In genomic region chr3:39148116-39149058, GRCh38 we compare ENCODE assay signal across 9 cellular contexts. TPM values are rescaled to one million over a fixed set of nuclear protein-coding genes. Genes with fewer than 3 reads are reported as not detected.
A peak's percentile ranks its signal among the peaks of the same experiment; 100 is the strongest.
DNase-seq lines count a peak whose midpoint lies in the region; ATAC-seq, FAIRE-seq and TF ChIP-seq lines count a peak whose summit lies in the region.
"Had no signal": no experiment of that assay in that cellular context is flagged by ENCODE, and none has a peak within 500 bp of the region (broad histone marks: within the 10 kb centered on the region; RNA-seq: fewer than 3 reads in every experiment).

No MANE protein-coding gene starts in this region.

- TF ChIP-seq CTCF in C4-2B (conservative IDR thresholded peaks at IDR 0.05): no peak

- CTCF ChIA-PET in activated CD4-positive, alpha-beta memory T cell treated with anti-CD3 and anti-CD28 coated beads for 36 hours (lab: Charles Lee): interaction anchor here (1.1 to 1.4 kb wide), 3 partner anchors 32 to 140 kb away, joined by 3 to 10 read pairs (median 4); no protein-coding TSS in a partner anchor

- FAIRE-seq in small intestine (lab: Jason Lieb, UNC): no peak

- H3K36me3 Mint-ChIP-seq in activated CD4-positive, alpha-beta memory T cell treated with anti-CD3 and anti-CD28 coated beads for 36 hours: peaks cover 87% of the 10 kb centered on the region

- no peaks in the 10 kb centered on the region for H3K27me3 ChIP-seq in small intestine (ENCODE audit: control insufficient read depth in 2 of 2, insufficient read depth in 2 of 2, low read length in 2 of 2)

- H3K27ac ChIP-seq in C4-2B (peak overlapping the region; percentile 92), small intestine (ENCODE audit: low read depth in 1 of 2, low read length in 1 of 2) (peak overlapping the region; percentile 88 to 95)

- H3K9me3 Mint-ChIP-seq in activated CD4-positive, alpha-beta memory T cell treated with anti-CD3 and anti-CD28 coated beads for 36 hours: no peaks in the 10 kb centered on the region

- no peaks in the 10 kb centered on the region for H3K27me3 Mint-ChIP-seq in activated CD4-positive, alpha-beta memory T cell treated with anti-CD3 and anti-CD28 coated beads for 36 hours

- DNase-seq in activated CD4-positive, alpha-beta memory T cell treated with anti-CD3 and anti-CD28 coated beads for 36 hours: peak; percentile 49
- DNase-seq in glomerular visceral epithelial cell (ENCODE audit: extremely low spot score) (peak; percentile 30), small intestine (no peak), NCI-H510A (lab: John Stamatoyannopoulos, UW) (no peak), COR-L47 (lab: John Stamatoyannopoulos, UW) (no peak)

- 41 to 63% (median 62%) methylated on average over 14 of the region's 14 CpGs for WGBS in small intestine, 3 donors

- peaks cover 64% of the 10 kb centered on the region for H3K4me1 Mint-ChIP-seq in activated CD4-positive, alpha-beta memory T cell treated with anti-CD3 and anti-CD28 coated beads for 36 hours (ENCODE audit: low read depth)

- H3K4me1 ChIP-seq in small intestine (ENCODE audit: control insufficient read depth in 2 of 2, insufficient read depth in 1 of 2, low read depth in 1 of 2, low read length in 1 of 2): peaks cover 21 to 32% of the 10 kb centered on the region in 2 donors

- H3K27ac Mint-ChIP-seq in activated CD4-positive, alpha-beta memory T cell treated with anti-CD3 and anti-CD28 coated beads for 36 hours: peak overlapping the region; percentile 97

- H3K9me3 ChIP-seq in small intestine (ENCODE audit: control insufficient read depth, low read depth): no peaks in the 10 kb centered on the region

- intact Hi-C loops in activated CD4-positive, alpha-beta memory T cell treated with anti-CD3 and anti-CD28 coated beads for 36 hours (cut with micrococcal nuclease): no loop called here

- H3K4me3 ChIP-seq in small intestine (ENCODE audit: low read depth in 1 of 2, low read length in 2 of 2): no peak overlapping the region

- peaks cover 8 to 17% of the 10 kb centered on the region in 2 donors for H3K36me3 ChIP-seq in small intestine (ENCODE audit: control insufficient read depth in 2 of 2, insufficient read depth in 2 of 2, low read length in 2 of 2)

- ATAC-seq in GM18907 (IDR thresholded peaks at IDR 0.05; ENCODE audit: unreplicated experiment) (peak; percentile 46), HG03457 (IDR thresholded peaks at IDR 0.05; ENCODE audit: unreplicated experiment) (peak; percentile 33)

- peak overlapping the region; percentile 92 for H3K4me3 Mint-ChIP-seq in activated CD4-positive, alpha-beta memory T cell treated with anti-CD3 and anti-CD28 coated beads for 36 hours

- POLR2A ChIA-PET in activated CD4-positive, alpha-beta memory T cell treated with anti-CD3 and anti-CD28 coated beads for 36 hours (lab: Charles Lee): interaction anchor here (0.6 to 2.1 kb wide), 4 partner anchors 9 to 262 kb away, joined by 3 to 7 read pairs (median 4); partner anchors contain the start of genes GORASP1 and TTC21A

RNA-seq across cellular contexts. Expression of gene CSRNP1, which starts 5.0 kb away (rescaled TPM):
- total RNA-seq in activated CD4-positive, alpha-beta memory T cell treated with anti-CD3 and anti-CD28 coated beads for 36 hours: 10 to 100 TPM; 63.0 to 66.2 TPM
- polyA plus RNA-seq in small intestine: 10 to 100 TPM; 15.1 to 34.3 (median 17.9) TPM

RNA-seq across cellular contexts. Expression of gene TTC21A, which starts 40.9 kb away (rescaled TPM):
- total RNA-seq in activated CD4-positive, alpha-beta memory T cell treated with anti-CD3 and anti-CD28 coated beads for 36 hours: 1 to 10 TPM; 1.7 to 1.8 TPM
- polyA plus RNA-seq in small intestine: 10 to 100 TPM in 2 of 3 donors, 1 to 10 TPM in 1; 1.7 to 12.7 (median 10.5) TPM

RNA-seq across cellular contexts. Expression of gene GORASP1, which starts 41.0 kb away (rescaled TPM):
- 10 to 100 TPM; 32.7 to 34.1 TPM for total RNA-seq in activated CD4-positive, alpha-beta memory T cell treated with anti-CD3 and anti-CD28 coated beads for 36 hours
- polyA plus RNA-seq in small intestine: 10 to 100 TPM; 30.5 to 49.0 (median 35.9) TPM

RNA-seq across cellular contexts. Expression of gene XIRP1, which starts 44.0 kb away (rescaled TPM):
- total RNA-seq in activated CD4-positive, alpha-beta memory T cell treated with anti-CD3 and anti-CD28 coated beads for 36 hours: 1 to 10 TPM; 1.3 to 1.6 TPM
- polyA plus RNA-seq in small intestine: 1 to 10 TPM in 2 of 3 donors, under 1 TPM in 1; 0.15 to 5.4 (median 1.6) TPM
- total RNA-seq: NCI-H460 had no signal

Comparison
In these comparisons a context has a peak if more than half of its experiments do, and no peak if none do; other contexts are left out.
1. DNase-seq: peak in activated CD4-positive, alpha-beta memory T cell treated with anti-CD3 and anti-CD28 coated beads for 36 hours (single experiment) and glomerular visceral epithelial cell (single experiment); none in small intestine (single experiment), NCI-H510A (single experiment) and COR-L47 (single experiment).